ENCODE assay signal across 19 cellular contexts in genomic region chr2:211390506-211390905, GRCh38.
"Had no signal": no experiment of that assay in that cellular context is flagged by ENCODE, and none has a peak within 500 bp of the region (broad histone marks: within the 10 kb centered on the region; RNA-seq: fewer than 3 reads in every experiment).

No MANE protein-coding gene starts in this region.

- H3K36me3 Mint-ChIP-seq: activated CD4-positive, alpha-beta memory T cell treated with anti-CD3 and anti-CD28 coated beads for 36 hours; activated naive CD8-positive, alpha-beta T cell; naive B cell had no signal

- H3K27ac ChIP-seq: cardiac muscle cell, left ventricle myocardium inferior, ovary, thyroid gland had no signal

- H3K4me1 Mint-ChIP-seq: activated B cell treated with CpG ODN at 0.5 μM for 24 hours, naive B cell had no signal

- H3K9me3 Mint-ChIP-seq: activated B cell treated with CpG ODN at 0.5 μM for 24 hours; activated CD4-positive, alpha-beta memory T cell treated with anti-CD3 and anti-CD28 coated beads for 36 hours; activated T-helper 1 cell treated with anti-CD3 and anti-CD28 coated beads, Interleukin-12 subunit alpha, Interleukin-12 subunit beta, Interleukin-2, Interleukin-4 antibody, amounts not matched to agents 30 ng/mL and 10 ng/mL and 1 ng/mL, durations not matched to agents 14 hours and 24 hours and 36 hours; naive B cell had no signal

- H3K4me3 Mint-ChIP-seq: activated B cell treated with CpG ODN at 0.5 μM for 24 hours; activated CD4-positive, alpha-beta memory T cell treated with anti-CD3 and anti-CD28 coated beads for 36 hours; activated naive CD8-positive, alpha-beta T cell; activated T-helper 1 cell treated with anti-CD3 and anti-CD28 coated beads, Interleukin-12 subunit alpha, Interleukin-12 subunit beta, Interleukin-2, Interleukin-4 antibody, amounts not matched to agents 30 ng/mL and 10 ng/mL and 1 ng/mL, durations not matched to agents 14 hours and 24 hours and 36 hours; naive B cell had no signal

- DNase-seq: activated B cell treated with CpG ODN at 0.5 μM for 24 hours; activated CD4-positive, alpha-beta memory T cell treated with anti-CD3 and anti-CD28 coated beads for 36 hours; activated CD4-positive, alpha-beta T cell treated with anti-CD3 and anti-CD28 coated beads for 4 hours; activated T-cell treated with anti-CD3 and anti-CD28 coated beads for 4 hours; amniotic stem cell; erythroblast; foreskin melanocyte; left ventricle myocardium inferior; mammary epithelial cell; mucosa of descending colon; naive B cell; ovary; stimulated activated CD4-positive, alpha-beta T cell treated with anti-CD3 and anti-CD28 coated beads, Interleukin-4, amount 100 ng/mL, for 1 hour; T-helper 9 cell; thyroid gland had no signal

- H3K27ac Mint-ChIP-seq: activated B cell treated with CpG ODN at 0.5 μM for 24 hours; activated CD4-positive, alpha-beta memory T cell treated with anti-CD3 and anti-CD28 coated beads for 36 hours; activated naive CD8-positive, alpha-beta T cell; activated T-helper 1 cell treated with anti-CD3 and anti-CD28 coated beads, Interleukin-12 subunit alpha, Interleukin-12 subunit beta, Interleukin-2, Interleukin-4 antibody, amounts not matched to agents 30 ng/mL and 10 ng/mL and 1 ng/mL, durations not matched to agents 14 hours and 24 hours and 36 hours; naive B cell had no signal

- H3K4me2 ChIP-seq: smooth muscle cell had no signal

- H3K27me3 Mint-ChIP-seq: activated B cell treated with CpG ODN at 0.5 μM for 24 hours; activated CD4-positive, alpha-beta memory T cell treated with anti-CD3 and anti-CD28 coated beads for 36 hours; activated naive CD8-positive, alpha-beta T cell; naive B cell had no signal

- H3K4me1 ChIP-seq: left ventricle myocardium inferior, thyroid gland had no signal

- H3K4me3 ChIP-seq: cardiac muscle cell, left ventricle myocardium inferior, mucosa of descending colon, ovary, smooth muscle cell, thyroid gland had no signal

- H3K36me3 ChIP-seq: cardiac muscle cell, left ventricle myocardium inferior, ovary, thyroid gland had no signal

- H3K9me3 ChIP-seq: left ventricle myocardium inferior, mucosa of descending colon, ovary, thyroid gland had no signal
